2 cellular contexts compared by ENCODE assay signal in the genomic region with DNA sequence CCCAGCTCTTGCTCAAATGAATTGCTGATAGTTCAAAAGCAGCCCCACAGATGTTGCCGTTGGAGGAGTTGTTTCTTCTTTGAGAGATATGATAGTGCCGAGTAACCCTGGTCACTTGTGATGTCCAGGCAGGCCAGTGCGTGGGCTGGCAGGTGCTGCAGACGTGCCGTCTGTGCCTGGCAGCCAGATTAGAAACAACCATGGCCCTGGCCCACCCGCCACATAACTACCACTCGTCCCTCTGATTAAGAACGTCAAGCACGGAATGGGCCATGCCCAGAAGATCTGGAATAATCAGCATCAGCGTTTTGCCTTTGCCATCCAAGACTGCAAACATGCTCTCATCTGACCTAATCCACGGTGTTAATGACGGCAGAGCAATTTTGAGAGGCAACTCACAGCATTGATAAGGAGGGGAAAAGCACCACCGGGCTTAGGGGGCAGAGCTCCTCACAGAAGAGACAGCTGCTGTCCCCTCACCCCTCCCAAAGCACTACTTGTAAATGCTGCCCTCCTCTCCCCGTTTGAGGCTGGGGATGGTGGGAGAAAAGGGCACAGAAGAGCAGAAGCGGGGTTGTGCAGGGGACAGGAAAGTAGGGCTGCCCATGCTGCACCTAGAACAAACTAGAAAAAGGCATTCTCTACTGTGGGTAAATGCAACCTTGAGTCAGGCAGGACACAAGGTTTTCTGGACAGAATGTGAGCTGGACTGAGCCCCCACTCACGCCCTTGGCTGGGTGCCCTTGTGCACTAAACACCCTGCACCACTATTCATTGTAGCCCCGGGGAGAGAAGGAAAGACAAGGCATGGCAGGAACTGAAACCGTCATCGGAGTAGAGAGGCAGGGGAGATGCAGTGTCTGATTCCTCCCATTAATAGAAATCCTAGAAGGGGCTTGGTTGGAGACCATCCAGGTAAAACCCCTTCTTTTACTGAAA.
TF ChIP-seq lines count a peak whose summit lies in the region.

No MANE protein-coding gene starts in this region.

TF ChIP-seq in SK-N-SH, 30 proteins besides CTCF, POLR2A, EP300 and RAD21 (continued from another document):
- TF ChIP-seq, protein P1, sequence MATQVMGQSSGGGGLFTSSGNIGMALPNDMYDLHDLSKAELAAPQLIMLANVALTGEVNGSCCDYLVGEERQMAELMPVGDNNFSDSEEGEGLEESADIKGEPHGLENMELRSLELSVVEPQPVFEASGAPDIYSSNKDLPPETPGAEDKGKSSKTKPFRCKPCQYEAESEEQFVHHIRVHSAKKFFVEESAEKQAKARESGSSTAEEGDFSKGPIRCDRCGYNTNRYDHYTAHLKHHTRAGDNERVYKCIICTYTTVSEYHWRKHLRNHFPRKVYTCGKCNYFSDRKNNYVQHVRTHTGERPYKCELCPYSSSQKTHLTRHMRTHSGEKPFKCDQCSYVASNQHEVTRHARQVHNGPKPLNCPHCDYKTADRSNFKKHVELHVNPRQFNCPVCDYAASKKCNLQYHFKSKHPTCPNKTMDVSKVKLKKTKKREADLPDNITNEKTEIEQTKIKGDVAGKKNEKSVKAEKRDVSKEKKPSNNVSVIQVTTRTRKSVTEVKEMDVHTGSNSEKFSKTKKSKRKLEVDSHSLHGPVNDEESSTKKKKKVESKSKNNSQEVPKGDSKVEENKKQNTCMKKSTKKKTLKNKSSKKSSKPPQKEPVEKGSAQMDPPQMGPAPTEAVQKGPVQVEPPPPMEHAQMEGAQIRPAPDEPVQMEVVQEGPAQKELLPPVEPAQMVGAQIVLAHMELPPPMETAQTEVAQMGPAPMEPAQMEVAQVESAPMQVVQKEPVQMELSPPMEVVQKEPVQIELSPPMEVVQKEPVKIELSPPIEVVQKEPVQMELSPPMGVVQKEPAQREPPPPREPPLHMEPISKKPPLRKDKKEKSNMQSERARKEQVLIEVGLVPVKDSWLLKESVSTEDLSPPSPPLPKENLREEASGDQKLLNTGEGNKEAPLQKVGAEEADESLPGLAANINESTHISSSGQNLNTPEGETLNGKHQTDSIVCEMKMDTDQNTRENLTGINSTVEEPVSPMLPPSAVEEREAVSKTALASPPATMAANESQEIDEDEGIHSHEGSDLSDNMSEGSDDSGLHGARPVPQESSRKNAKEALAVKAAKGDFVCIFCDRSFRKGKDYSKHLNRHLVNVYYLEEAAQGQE (IDR thresholded peaks at IDR 0.05; ENCODE audit: low read depth, low read length) = no peak
- 0 out of 2 replicates have a peak, but pooled peaks have one; percentile 16 for TF ChIP-seq MXI1 (IDR thresholded peaks at IDR 0.05; ENCODE audit: low read depth, low read length)

TF ChIP-seq in SK-N-SH treated with all-trans-retinoic acid at 6 μM for 48 hours, 23 proteins besides CTCF, POLR2A, EP300 and RAD21 (continued from another document):
- TF ChIP-seq, protein P2, sequence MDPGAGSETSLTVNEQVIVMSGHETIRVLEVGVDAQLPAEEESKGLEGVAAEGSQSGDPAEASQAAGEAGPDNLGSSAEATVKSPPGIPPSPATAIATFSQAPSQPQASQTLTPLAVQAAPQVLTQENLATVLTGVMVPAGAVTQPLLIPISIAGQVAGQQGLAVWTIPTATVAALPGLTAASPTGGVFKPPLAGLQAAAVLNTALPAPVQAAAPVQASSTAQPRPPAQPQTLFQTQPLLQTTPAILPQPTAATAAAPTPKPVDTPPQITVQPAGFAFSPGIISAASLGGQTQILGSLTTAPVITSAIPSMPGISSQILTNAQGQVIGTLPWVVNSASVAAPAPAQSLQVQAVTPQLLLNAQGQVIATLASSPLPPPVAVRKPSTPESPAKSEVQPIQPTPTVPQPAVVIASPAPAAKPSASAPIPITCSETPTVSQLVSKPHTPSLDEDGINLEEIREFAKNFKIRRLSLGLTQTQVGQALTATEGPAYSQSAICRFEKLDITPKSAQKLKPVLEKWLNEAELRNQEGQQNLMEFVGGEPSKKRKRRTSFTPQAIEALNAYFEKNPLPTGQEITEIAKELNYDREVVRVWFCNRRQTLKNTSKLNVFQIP (CRISPR knock-in tag; IDR thresholded peaks at IDR 0.05; ENCODE audit: borderline replicate concordance, low read depth) = no peak
- TF ChIP-seq ISL1 (CRISPR knock-in tag; IDR thresholded peaks at IDR 0.05) (no peak), ZFP30 (CRISPR knock-in tag; IDR thresholded peaks at IDR 0.05) (no peak), ARNTL (CRISPR knock-in tag; IDR thresholded peaks at IDR 0.05; ENCODE audit: borderline replicate concordance, low read depth) (no peak), CSDC2 (CRISPR knock-in tag; IDR thresholded peaks at IDR 0.05) (no peak), PPARA (CRISPR knock-in tag; IDR thresholded peaks at IDR 0.05; ENCODE audit: borderline replicate concordance) (no peak), SNAI2 (CRISPR knock-in tag; IDR thresholded peaks at IDR 0.05) (no peak), ESRRG (CRISPR knock-in tag; IDR thresholded peaks at IDR 0.05) (no peak), BACH2 (CRISPR knock-in tag; IDR thresholded peaks at IDR 0.05; ENCODE audit: borderline replicate concordance) (no peak), ZNF565 (CRISPR knock-in tag; conservative IDR thresholded peaks at IDR 0.05; ENCODE audit: low read depth) (no peak), CREB5 (CRISPR knock-in tag; IDR thresholded peaks at IDR 0.05; ENCODE audit: low read depth) (no peak)
- TF ChIP-seq, protein P3, sequence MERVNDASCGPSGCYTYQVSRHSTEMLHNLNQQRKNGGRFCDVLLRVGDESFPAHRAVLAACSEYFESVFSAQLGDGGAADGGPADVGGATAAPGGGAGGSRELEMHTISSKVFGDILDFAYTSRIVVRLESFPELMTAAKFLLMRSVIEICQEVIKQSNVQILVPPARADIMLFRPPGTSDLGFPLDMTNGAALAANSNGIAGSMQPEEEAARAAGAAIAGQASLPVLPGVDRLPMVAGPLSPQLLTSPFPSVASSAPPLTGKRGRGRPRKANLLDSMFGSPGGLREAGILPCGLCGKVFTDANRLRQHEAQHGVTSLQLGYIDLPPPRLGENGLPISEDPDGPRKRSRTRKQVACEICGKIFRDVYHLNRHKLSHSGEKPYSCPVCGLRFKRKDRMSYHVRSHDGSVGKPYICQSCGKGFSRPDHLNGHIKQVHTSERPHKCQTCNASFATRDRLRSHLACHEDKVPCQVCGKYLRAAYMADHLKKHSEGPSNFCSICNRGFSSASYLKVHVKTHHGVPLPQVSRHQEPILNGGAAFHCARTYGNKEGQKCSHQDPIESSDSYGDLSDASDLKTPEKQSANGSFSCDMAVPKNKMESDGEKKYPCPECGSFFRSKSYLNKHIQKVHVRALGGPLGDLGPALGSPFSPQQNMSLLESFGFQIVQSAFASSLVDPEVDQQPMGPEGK (CRISPR knock-in tag; IDR thresholded peaks at IDR 0.05; ENCODE audit: borderline replicate concordance) = no peak
- TF ChIP-seq, protein P4, sequence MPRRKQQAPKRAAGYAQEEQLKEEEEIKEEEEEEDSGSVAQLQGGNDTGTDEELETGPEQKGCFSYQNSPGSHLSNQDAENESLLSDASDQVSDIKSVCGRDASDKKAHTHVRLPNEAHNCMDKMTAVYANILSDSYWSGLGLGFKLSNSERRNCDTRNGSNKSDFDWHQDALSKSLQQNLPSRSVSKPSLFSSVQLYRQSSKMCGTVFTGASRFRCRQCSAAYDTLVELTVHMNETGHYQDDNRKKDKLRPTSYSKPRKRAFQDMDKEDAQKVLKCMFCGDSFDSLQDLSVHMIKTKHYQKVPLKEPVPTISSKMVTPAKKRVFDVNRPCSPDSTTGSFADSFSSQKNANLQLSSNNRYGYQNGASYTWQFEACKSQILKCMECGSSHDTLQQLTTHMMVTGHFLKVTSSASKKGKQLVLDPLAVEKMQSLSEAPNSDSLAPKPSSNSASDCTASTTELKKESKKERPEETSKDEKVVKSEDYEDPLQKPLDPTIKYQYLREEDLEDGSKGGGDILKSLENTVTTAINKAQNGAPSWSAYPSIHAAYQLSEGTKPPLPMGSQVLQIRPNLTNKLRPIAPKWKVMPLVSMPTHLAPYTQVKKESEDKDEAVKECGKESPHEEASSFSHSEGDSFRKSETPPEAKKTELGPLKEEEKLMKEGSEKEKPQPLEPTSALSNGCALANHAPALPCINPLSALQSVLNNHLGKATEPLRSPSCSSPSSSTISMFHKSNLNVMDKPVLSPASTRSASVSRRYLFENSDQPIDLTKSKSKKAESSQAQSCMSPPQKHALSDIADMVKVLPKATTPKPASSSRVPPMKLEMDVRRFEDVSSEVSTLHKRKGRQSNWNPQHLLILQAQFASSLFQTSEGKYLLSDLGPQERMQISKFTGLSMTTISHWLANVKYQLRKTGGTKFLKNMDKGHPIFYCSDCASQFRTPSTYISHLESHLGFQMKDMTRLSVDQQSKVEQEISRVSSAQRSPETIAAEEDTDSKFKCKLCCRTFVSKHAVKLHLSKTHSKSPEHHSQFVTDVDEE (CRISPR knock-in tag; IDR thresholded peaks at IDR 0.05) = no peak
TF ChIP-seq in SK-N-SH treated with all-trans-retinoic acid at 6 μM for 48 hours: peak in this region for 0.
